Comparison of ENCODE assay signal across 23 cellular contexts in genomic region chr7:103373866-103374643, GRCh38. TPM values are rescaled to one million over a fixed set of nuclear protein-coding genes. Genes with fewer than 3 reads are reported as not detected.
DNase-seq lines count a peak whose midpoint lies in the region; ATAC-seq and TF ChIP-seq lines count a peak whose summit lies in the region.
"Had no signal": no experiment of that assay in that cellular context is flagged by ENCODE, and none has a peak within 500 bp of the region (broad histone marks: within the 10 kb centered on the region; RNA-seq: fewer than 3 reads in every experiment).

No MANE protein-coding gene starts in this region.

- peaks cover 0 to 2% (median 0%) of the 10 kb centered on the region in 7 donors for H3K9me3 Mint-ChIP-seq in CD4-positive, CD25-positive, alpha-beta regulatory T cell
- H3K9me3 Mint-ChIP-seq in chondrocyte (ENCODE audit: low read depth) = no peaks in the 10 kb centered on the region
- H3K9me3 Mint-ChIP-seq: CD8-positive, alpha-beta memory T cell; H9 had no signal

- no peak overlapping the region for H3K9ac ChIP-seq in OCI-LY3 (ENCODE audit: low read length)
- no peak overlapping the region for H3K9ac ChIP-seq in GM23248
- H3K9ac ChIP-seq: BLaER1 treated with 17β-estradiol and CSF1 and Interleukin-3, amounts not matched to agents 10 nM and 100 nM had no signal

- peak overlapping the region in 3 of 4 donors; percentile 22 to 66 (median 54) for H3K4me3 Mint-ChIP-seq in CD4-positive, CD25-positive, alpha-beta regulatory T cell
- no peak overlapping the region for H3K4me3 Mint-ChIP-seq in chondrocyte (ENCODE audit: unreplicated experiment)
- H3K4me3 Mint-ChIP-seq: H9 had no signal

- H3K4me3 ChIP-seq in CD4-positive, CD25-positive, alpha-beta regulatory T cell (ENCODE audit: low read depth, low read length) = peak overlapping the region; percentile 46
- H3K4me3 ChIP-seq in OCI-LY3 (ENCODE audit: low read length) = no peak overlapping the region
- H3K4me3 ChIP-seq in GM23248 = no peak overlapping the region
- H3K4me3 ChIP-seq: BLaER1 treated with 17β-estradiol and CSF1 and Interleukin-3, amounts not matched to agents 10 nM and 100 nM; SJSA1 had no signal

- H3K27me3 ChIP-seq in CD4-positive, CD25-positive, alpha-beta regulatory T cell (ENCODE audit: control insufficient read depth, insufficient read depth, low read length) = peaks cover 4% of the 10 kb centered on the region
- no peaks in the 10 kb centered on the region for H3K27me3 ChIP-seq in OCI-LY3 (ENCODE audit: low read depth, low read length)
- no peaks in the 10 kb centered on the region for H3K27me3 ChIP-seq in GM23248 (replicated peaks; ENCODE audit: insufficient read depth)
- H3K27me3 ChIP-seq: BLaER1 treated with 17β-estradiol and CSF1 and Interleukin-3, amounts not matched to agents 10 nM and 100 nM had no signal

- H4K20me1 ChIP-seq in OCI-LY3 (ENCODE audit: insufficient read depth, low read length) (no peaks in the 10 kb centered on the region), GM23248 (ENCODE audit: insufficient read depth) (no peaks in the 10 kb centered on the region)
- H4K20me1 ChIP-seq: BLaER1 treated with 17β-estradiol and CSF1 and Interleukin-3, amounts not matched to agents 10 nM and 100 nM had no signal

- peak overlapping the region; percentile 34 for H3K27ac ChIP-seq in CD4-positive, CD25-positive, alpha-beta regulatory T cell (ENCODE audit: insufficient read depth, low read length, poor library complexity, severe bottlenecking)
- no peak overlapping the region for H3K27ac ChIP-seq in OCI-LY3 (ENCODE audit: low read length)
- no peak overlapping the region for H3K27ac ChIP-seq in GM23248
- H3K27ac ChIP-seq: BLaER1 treated with 17β-estradiol and CSF1 and Interleukin-3, amounts not matched to agents 10 nM and 100 nM; HL-60; SJSA1 had no signal

- TF ChIP-seq CTCF in OCI-LY3 (IDR thresholded peaks at IDR 0.05; ENCODE audit: low read depth, low read length) = no peak
- no peak for TF ChIP-seq CTCF in chondrocyte (IDR thresholded peaks at IDR 0.05)

- peaks cover 7% of the 10 kb centered on the region; the same call in 1 of the 2 replicates for H3F3A ChIP-seq in GM23248 (ENCODE audit: insufficient read depth)

- 52 to 57% methylated on average over 6 of the region's 6 CpGs for WGBS in GM23248 (ENCODE audit: low coverage in 1 of 2, low lambda C conversion rate in 2 of 2, missing lambda C conversion rate in 2 of 2), 2 experiments

- in situ Hi-C loops in GM23248 (cut with MboI) = no loop called here

- H3K9me2 ChIP-seq in GM23248 (ENCODE audit: insufficient read depth) = no peaks in the 10 kb centered on the region

- DNase-seq in NCI-H1092 treated with DMSO at 0.1 percent for 48 hours (lab: John Stamatoyannopoulos, UW) (peak; percentile 5), NCI-H1092 (lab: John Stamatoyannopoulos, UW) (no peak), chondrocyte (ENCODE audit: low spot score) (peak; percentile 32), cortex of kidney (lab: John Stamatoyannopoulos, UW) (no peak), GM23248 (no peak)
- peak in 1 of 3 donors; percentile 19 for DNase-seq in CD4-positive, CD25-positive, alpha-beta regulatory T cell
- DNase-seq: 8988T; CD8-positive, alpha-beta memory T cell; DMS53; H9; KG1; NCI-H1417; NCI-H187 treated with DMSO at 0.1 percent for 48 hours; NCI-H2107; NCI-H2227 treated with DMSO at 0.1 percent for 48 hours; NCI-H510A; NK-92 treated with Interleukin-12 subunit alpha and Interleukin-12 subunit beta, amount 100 ng/mL, for 24 hours had no signal

- H3K4me1 Mint-ChIP-seq in CD4-positive, CD25-positive, alpha-beta regulatory T cell = peaks cover 8 to 22% (median 18%) of the 10 kb centered on the region in 4 donors
- H3K4me1 Mint-ChIP-seq in chondrocyte (ENCODE audit: low read depth) = no peaks in the 10 kb centered on the region
- H3K4me1 Mint-ChIP-seq: H9 had no signal

- H3K4me1 ChIP-seq in CD4-positive, CD25-positive, alpha-beta regulatory T cell (ENCODE audit: control insufficient read depth, insufficient read depth, low read length, poor library complexity, severe bottlenecking) = peaks cover 8% of the 10 kb centered on the region
- H3K4me1 ChIP-seq in OCI-LY3 (ENCODE audit: low read length) (no peaks in the 10 kb centered on the region), GM23248 (ENCODE audit: insufficient read depth) (no peaks in the 10 kb centered on the region)
- H3K4me1 ChIP-seq: SJSA1 had no signal

- H3K79me2 ChIP-seq in OCI-LY3 (ENCODE audit: low read length) (no peaks in the 10 kb centered on the region), GM23248 (ENCODE audit: insufficient read depth) (no peaks in the 10 kb centered on the region)

- peak overlapping the region; percentile 53; the same call in 1 of the 2 replicates for H2AFZ ChIP-seq in OCI-LY3 (ENCODE audit: low read depth, low read length)
- no peak overlapping the region for H2AFZ ChIP-seq in GM23248

- H3K9me3 ChIP-seq in CD4-positive, CD25-positive, alpha-beta regulatory T cell (ENCODE audit: control insufficient read depth in 2 of 2, low read length in 2 of 2) = no peaks in the 10 kb centered on the region
- H3K9me3 ChIP-seq in OCI-LY3 (ENCODE audit: insufficient read depth, low read length) (no peaks in the 10 kb centered on the region), GM23248 (ENCODE audit: low read depth) (no peaks in the 10 kb centered on the region)
- H3K9me3 ChIP-seq: BLaER1 treated with 17β-estradiol and CSF1 and Interleukin-3, amounts not matched to agents 10 nM and 100 nM; SJSA1 had no signal

- H3K36me3 ChIP-seq in CD4-positive, CD25-positive, alpha-beta regulatory T cell (ENCODE audit: control insufficient read depth, insufficient read depth, low read length) = peaks cover 8% of the 10 kb centered on the region
- H3K36me3 ChIP-seq in OCI-LY3 (replicated peaks; ENCODE audit: low read depth, low read length) = peaks cover 9% of the 10 kb centered on the region
- H3K36me3 ChIP-seq in GM23248 (ENCODE audit: low read depth) = peaks cover 6% of the 10 kb centered on the region

- H3K36me3 Mint-ChIP-seq in CD4-positive, CD25-positive, alpha-beta regulatory T cell = no peaks in the 10 kb centered on the region
- peaks cover 4% of the 10 kb centered on the region for H3K36me3 Mint-ChIP-seq in chondrocyte (ENCODE audit: low read depth)

- H3K27me3 Mint-ChIP-seq in CD4-positive, CD25-positive, alpha-beta regulatory T cell = no peaks in the 10 kb centered on the region
- H3K27me3 Mint-ChIP-seq in chondrocyte (ENCODE audit: low read depth) = peaks cover 17% of the 10 kb centered on the region

- peak in 1 of 2 donors; percentile 43 for ATAC-seq in CD4-positive, CD25-positive, alpha-beta regulatory T cell (ENCODE audit: low read depth in 2 of 2)
- ATAC-seq in GM18517 (IDR thresholded peaks at IDR 0.05; ENCODE audit: unreplicated experiment) = no peak
- ATAC-seq: HepG2 had no signal

- H3K4me2 ChIP-seq in OCI-LY3 (ENCODE audit: low read length) (no peak overlapping the region), GM23248 (ENCODE audit: unreplicated experiment) (no peak overlapping the region)
- H3K4me2 ChIP-seq: BLaER1 treated with 17β-estradiol and CSF1 and Interleukin-3, amounts not matched to agents 10 nM and 100 nM had no signal

- H3K27ac Mint-ChIP-seq in CD4-positive, CD25-positive, alpha-beta regulatory T cell = peak overlapping the region; percentile 0 to 84 (median 27)
- no peak overlapping the region for H3K27ac Mint-ChIP-seq in chondrocyte (ENCODE audit: unreplicated experiment)
- H3K27ac Mint-ChIP-seq: H9 had no signal

RNA-seq across cellular contexts. Expression of gene PSMC2, which starts 26.6 kb away (rescaled TPM):
- total RNA-seq in CD4-positive, CD25-positive, alpha-beta regulatory T cell = 84.3 TPM
- polyA plus RNA-seq in CD4-positive, CD25-positive, alpha-beta regulatory T cell = 100 to 1,000 TPM; 153 to 214 (median 179) TPM
- 126 to 157 TPM (median 133 TPM) in 3 replicates for total RNA-seq in chondrocyte
- total RNA-seq in GM23248 (2014; rRNA removed; shearing (Covaris generic)) = 118 and 152 TPM in 2 replicates
- polyA plus RNA-seq in GM23248 (2016; fragmentation: Nextera tagmentation; extraction: Ambion mirVana) = 173 and 187 TPM in 2 replicates

RNA-seq across cellular contexts. Expression of gene DNAJC2, which starts 29.5 kb away (rescaled TPM):
- 63.1 TPM for total RNA-seq in CD4-positive, CD25-positive, alpha-beta regulatory T cell
- 10 to 100 TPM; 17.3 to 23.7 (median 19.9) TPM for polyA plus RNA-seq in CD4-positive, CD25-positive, alpha-beta regulatory T cell
- 17.6 to 26.9 TPM (median 18.3 TPM) in 3 replicates for total RNA-seq in chondrocyte
- 17.8 and 19.3 TPM in 2 replicates for total RNA-seq in GM23248 (2014; rRNA removed; shearing (Covaris generic))
- 36.6 and 38.4 TPM in 2 replicates for polyA plus RNA-seq in GM23248 (2016; fragmentation: Nextera tagmentation; extraction: Ambion mirVana)

Comparison
In these comparisons a context has a peak if more than half of its experiments do, and no peak if none do; other contexts are left out.
1. DNase-seq: peak in NCI-H1092 treated with DMSO at 0.1 percent for 48 hours (single experiment) and chondrocyte (single experiment); none in NCI-H1092 (single experiment), cortex of kidney (single experiment) and GM23248 (single experiment).